ENCODE assay signal across 8 cellular contexts in genomic region chr2:239824051-239824694, GRCh38.
DNase-seq lines count a peak whose midpoint lies in the region; ATAC-seq, FAIRE-seq and TF ChIP-seq lines count a peak whose summit lies in the region.
"Had no signal": no experiment of that assay in that cellular context is flagged by ENCODE, and none has a peak within 500 bp of the region (broad histone marks: within the 10 kb centered on the region; RNA-seq: fewer than 3 reads in every experiment).

No MANE protein-coding gene starts in this region.

- no peak overlapping the region for H3K4me3 ChIP-seq in pancreas

- no peaks in the 10 kb centered on the region for H3K9me3 ChIP-seq in pancreas

- FAIRE-seq in pancreas (lab: Jason Lieb, UNC): no peak
- FAIRE-seq: astrocyte had no signal

- DNase-seq in H4 (ENCODE audit: low spot score) (peak; percentile 74), NCI-H2107 (lab: John Stamatoyannopoulos, UW) (peak; percentile 51), ecto neural progenitor cell (ENCODE audit: low spot score) (peak; percentile 61), pancreas (peak in 2 of 6 donors; percentile 8 to 10), GM13976 (ENCODE audit: low spot score) (no peak)
- no peak for DNase-seq in activated naive CD4-positive, alpha-beta T cell treated with Interleukin-2 at 50 U/mL for 16 hours

- peak in 3 of 4 donors; percentile 58 to 59 (median 58) for ATAC-seq in pancreas
- ATAC-seq in GM18909 (IDR thresholded peaks at IDR 0.05; ENCODE audit: poor library complexity, unreplicated experiment): no peak

- WGBS in pancreas, 2 donors: 42 to 47% methylated on average over 11 of the region's 11 CpGs

- TF ChIP-seq CTCF in pancreas (IDR thresholded peaks at IDR 0.05) (no peak), GM13976 (IDR thresholded peaks at IDR 0.05; ENCODE audit: borderline replicate concordance, control extremely low read depth, extremely low read depth, insufficient read depth, missing control alignments) (no peak)

- H3K4me1 ChIP-seq in pancreas: no peaks in the 10 kb centered on the region

- no peaks in the 10 kb centered on the region for H3K27me3 ChIP-seq in pancreas

- H3K27ac ChIP-seq in pancreas: no peak overlapping the region

- in situ Hi-C loops in GM13976 (cut with MboI; ENCODE audit: low sequenced_read_pairs, unreplicated experiment): no loop called here

- no peaks in the 10 kb centered on the region for H3K36me3 ChIP-seq in pancreas

- intact Hi-C loops in pancreas (cut with DNase I): no loop called here

Comparison
In these comparisons a context has a peak if more than half of its experiments do, and no peak if none do; other contexts are left out.
1. DNase-seq: peak in H4 (single experiment), NCI-H2107 (single experiment) and ecto neural progenitor cell (single experiment); none in activated naive CD4-positive, alpha-beta T cell treated with Interleukin-2 at 50 U/mL for 16 hours (single experiment) and GM13976 (single experiment).